Comparison of ENCODE assay signal across 1 cellular context in the genomic region with DNA sequence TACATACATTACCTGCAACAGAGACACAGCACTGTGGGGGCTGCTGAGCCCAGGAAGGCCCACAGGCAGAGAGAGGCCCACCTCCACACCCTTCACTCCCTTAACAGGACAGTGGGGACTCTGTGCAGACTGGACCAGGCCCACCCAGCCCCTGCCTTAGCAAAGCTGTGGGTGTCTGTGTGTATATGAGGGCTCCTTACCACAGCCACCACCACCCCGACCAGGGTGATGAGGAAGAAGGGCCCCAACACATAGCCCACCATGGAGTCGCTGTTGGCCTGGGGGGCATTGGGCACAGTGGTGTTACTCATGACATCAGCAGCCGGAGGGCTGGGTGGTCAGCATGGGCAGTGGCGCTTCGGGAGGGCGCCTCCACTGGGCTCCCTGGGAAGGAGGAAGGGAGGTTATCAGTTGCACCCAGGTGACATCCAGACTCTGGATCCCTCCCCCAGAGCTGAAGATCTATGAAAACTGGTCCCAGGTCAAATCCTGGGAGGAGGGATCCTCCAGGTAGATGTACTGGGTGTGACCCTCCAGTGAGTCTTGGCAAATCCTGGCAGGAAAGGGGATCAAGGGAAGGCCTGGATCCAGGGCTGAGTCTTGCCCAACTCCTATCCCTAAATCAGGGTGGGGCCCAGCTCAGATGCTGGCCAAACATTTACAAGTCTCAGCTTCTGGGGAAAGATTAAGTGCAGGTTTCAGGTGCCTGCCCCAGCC.
TF ChIP-seq lines count a peak whose summit lies in the region.

No MANE protein-coding gene starts in this region.

TF ChIP-seq in IMR-90, 13 proteins besides CTCF, POLR2A, EP300 and RAD21 (continued from another document):
- no peak for TF ChIP-seq MAZ (IDR thresholded peaks at IDR 0.05; ENCODE audit: borderline replicate concordance, low read depth, low read length)
